ENCODE assay signal across 9 cellular contexts in genomic region chr6:40308533-40309306, GRCh38.
DNase-seq lines count a peak whose midpoint lies in the region; ATAC-seq and TF ChIP-seq lines count a peak whose summit lies in the region.
"Had no signal": no experiment of that assay in that cellular context is flagged by ENCODE, and none has a peak within 500 bp of the region (broad histone marks: within the 10 kb centered on the region; RNA-seq: fewer than 3 reads in every experiment).

No MANE protein-coding gene starts in this region.

- H3K27ac ChIP-seq in esophagus squamous epithelium: peak overlapping the region in 3 of 4 donors; percentile 29 to 61 (median 42)
- H3K27ac ChIP-seq in tibial nerve: no peak overlapping the region
- H3K27ac ChIP-seq: skin epidermis had no signal

- DNase-seq in AG09309 (ENCODE audit: low read depth) (no peak), GM13977 (ENCODE audit: low spot score) (peak; percentile 67), NCI-H526 (lab: John Stamatoyannopoulos, UW) (peak; percentile 37 to 89), esophagus squamous epithelium (lab: John Stamatoyannopoulos, UW) (no peak), tibial nerve (ENCODE audit: low spot score in 2 of 2) (peak; percentile 49 to 84)
- DNase-seq in activated CD8-positive, alpha-beta memory T cell treated with anti-CD3 and anti-CD28 coated beads, Interleukin-2, amount 50 U/mL, for 24 hours (ENCODE audit: extremely low read depth): peak; percentile 14

- no peaks in the 10 kb centered on the region for H3K36me3 ChIP-seq in esophagus squamous epithelium
- H3K36me3 ChIP-seq in tibial nerve: no peaks in the 10 kb centered on the region

- H3K9me3 Mint-ChIP-seq in nephron: peaks cover 13% of the 10 kb centered on the region

- no peak for ATAC-seq in GM21717 (IDR thresholded peaks at IDR 0.05; ENCODE audit: unreplicated experiment)

- H3K4me3 Mint-ChIP-seq in nephron: peak overlapping the region in 2 of 3 experiments; percentile 20 to 45

- peaks cover 0 to 17% (median 0%) of the 10 kb centered on the region in 4 donors for H3K27me3 ChIP-seq in esophagus squamous epithelium
- H3K27me3 ChIP-seq in tibial nerve: no peaks in the 10 kb centered on the region

- H3K9me3 ChIP-seq in esophagus squamous epithelium: no peaks in the 10 kb centered on the region
- H3K9me3 ChIP-seq in tibial nerve: no peaks in the 10 kb centered on the region

- H3K4me3 ChIP-seq in AG09309 (ENCODE audit: control insufficient read depth, low read depth, low read length): no peak overlapping the region
- no peak overlapping the region for H3K4me3 ChIP-seq in esophagus squamous epithelium
- H3K4me3 ChIP-seq in tibial nerve: no peak overlapping the region
- H3K4me3 ChIP-seq: skin epidermis had no signal

- peaks cover 6 to 14% (median 7%) of the 10 kb centered on the region in 3 donors for H3K4me1 ChIP-seq in esophagus squamous epithelium
- H3K4me1 ChIP-seq in tibial nerve: peaks cover 0 to 6% (median 0%) of the 10 kb centered on the region in 4 donors

- intact Hi-C loops in esophagus squamous epithelium (cut with DNase I): loop anchor here (5.0 kb wide), 1 partner anchor 326 kb away; no protein-coding TSS in a partner anchor

- peaks cover 74% of the 10 kb centered on the region for H3K27me3 Mint-ChIP-seq in nephron (ENCODE audit: low read depth)

- TF ChIP-seq POLR2A in esophagus squamous epithelium (IDR thresholded peaks at IDR 0.05): no peak
- TF ChIP-seq POLR2A in tibial nerve (IDR thresholded peaks at IDR 0.05): no peak

- H3K36me3 Mint-ChIP-seq in nephron (ENCODE audit: low read depth): no peaks in the 10 kb centered on the region

- TF ChIP-seq CTCF in AG09309 (IDR thresholded peaks at IDR 0.05; ENCODE audit: control insufficient read depth, insufficient read depth, low read depth, low read length, missing control alignments) (peak; percentile 88), GM13977 (IDR thresholded peaks at IDR 0.05; ENCODE audit: extremely low read depth, insufficient read depth, missing control alignments) (peak; percentile 84), esophagus squamous epithelium (IDR thresholded peaks at IDR 0.05) (peak; percentile 55 to 98 (median 92)), nephron (IDR thresholded peaks at IDR 0.05; ENCODE audit: unreplicated experiment in 3 of 3) (peak; percentile 86 to 95 (median 92)), tibial nerve (IDR thresholded peaks at IDR 0.05) (peak; percentile 75 to 89 (median 87))

- in situ Hi-C loops in GM13977 (cut with MboI; ENCODE audit: low pct_unique_long_range_greater_than_20kb, low sequenced_read_pairs, unreplicated experiment): no loop called here

- peaks cover 5% of the 10 kb centered on the region for H3K4me1 Mint-ChIP-seq in nephron

- peak overlapping the region in 1 of 3 experiments; percentile 55 for H3K27ac Mint-ChIP-seq in nephron

- 0 to 2% methylated on average over 2 to 6 of the region's 12 CpGs for WGBS in esophagus squamous epithelium, 2 donors
- 3 to 18% methylated on average over 10 to 11 of the region's 12 CpGs for WGBS in tibial nerve, 2 donors

- no peak for TF ChIP-seq EP300 in tibial nerve (IDR thresholded peaks at IDR 0.05)

Comparison
In these comparisons a context has a peak if more than half of its experiments do, and no peak if none do; other contexts are left out.
1. DNase-seq: peak in GM13977 (single experiment), NCI-H526 (2 of 2), activated CD8-positive, alpha-beta memory T cell treated with anti-CD3 and anti-CD28 coated beads, Interleukin-2, amount 50 U/mL, for 24 hours (single experiment) and tibial nerve (2 of 2); none in AG09309 (single experiment) and esophagus squamous epithelium (single experiment).
2. H3K27ac ChIP-seq: peak in esophagus squamous epithelium (3 of 4); none in tibial nerve (0 of 4).
3. Peak in every context shown above with its lines, with median percentiles within 50 percentile points of each other: CTCF ChIP-seq.